ENCODE assay signal across 7 cellular contexts in genomic region chr5:125785407-125785806, GRCh38.
"Had no signal": no experiment of that assay in that cellular context is flagged by ENCODE, and none has a peak within 500 bp of the region (broad histone marks: within the 10 kb centered on the region; RNA-seq: fewer than 3 reads in every experiment).

No MANE protein-coding gene starts in this region.

- FAIRE-seq: HepG2, HTR-8/SVneo, K562 had no signal

- H3K4me3 ChIP-seq: K562 had no signal

- H3K27ac ChIP-seq: HL-60 had no signal

- DNase-seq: IMR-90, KBM-7, KG1 had no signal
